Comparison of ENCODE assay signal across 30 cellular contexts in the genomic region with DNA sequence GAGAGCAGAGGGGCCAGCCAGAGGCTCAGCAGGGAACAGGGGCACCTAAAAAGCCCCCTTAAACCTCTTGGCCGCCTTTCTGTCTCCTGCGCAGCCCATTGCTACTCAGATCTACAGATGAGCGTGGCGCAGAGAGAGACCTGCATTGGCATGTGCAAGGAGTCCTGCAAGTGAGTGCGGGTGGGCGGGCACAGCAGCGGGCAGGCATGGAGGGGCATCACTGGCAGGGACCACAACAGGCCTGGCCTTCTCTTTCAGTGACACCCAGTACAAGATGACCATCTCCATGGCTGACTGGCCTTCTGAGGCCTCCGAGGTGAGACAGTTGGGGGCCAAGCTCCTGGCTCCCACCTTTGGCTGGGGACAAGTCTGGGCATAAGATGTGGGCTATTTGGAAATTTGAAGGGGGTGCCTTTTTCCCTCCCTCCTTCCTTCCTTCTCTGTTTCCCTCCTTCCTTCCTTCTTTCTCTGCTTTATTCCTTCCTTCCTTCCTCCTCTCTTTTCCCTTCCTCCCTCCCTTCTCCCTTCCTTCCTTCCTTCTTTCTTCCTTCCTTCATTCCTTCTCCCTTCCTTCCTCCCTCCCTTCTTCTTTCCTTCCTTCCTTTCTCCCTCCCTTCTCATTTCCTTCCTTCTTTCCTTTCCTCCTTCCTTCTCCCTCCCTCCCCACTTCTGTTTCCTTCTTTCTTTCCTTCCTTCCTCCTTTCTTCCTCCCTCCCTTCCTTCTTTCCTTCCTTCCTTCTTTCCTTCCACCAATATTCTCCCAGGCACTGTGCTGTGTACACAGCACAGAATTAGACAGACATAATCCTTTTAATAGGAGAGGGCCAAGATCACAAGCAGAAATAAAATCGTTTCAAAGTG.
"Had no signal": no experiment of that assay in that cellular context is flagged by ENCODE, and none has a peak within 500 bp of the region (broad histone marks: within the 10 kb centered on the region; RNA-seq: fewer than 3 reads in every experiment).

No MANE protein-coding gene starts in this region.

- H3K4me3 ChIP-seq: coronary artery, esophagus squamous epithelium, lung, mucosa of descending colon, right atrium auricular region, smooth muscle cell, suprapubic skin, vagina had no signal

- H3K9me3 Mint-ChIP-seq: immature natural killer cell; mesothelial cell of epicardium; naive B cell; natural killer cell treated with Interleukin-12 subunit alpha and Interleukin-12 subunit beta and Interleukin-15 and Interleukin-18, amount 100 ng/mL, for 72 hours; neural crest cell; stimulated activated naive CD8-positive, alpha-beta T cell treated with anti-CD3 and anti-CD28 coated beads, Interleukin-15, amount 100 ng/mL, for 72 hours had no signal

- H3K36me3 Mint-ChIP-seq: immature natural killer cell; mesothelial cell of epicardium; naive B cell; natural killer cell treated with Interleukin-12 subunit alpha and Interleukin-12 subunit beta and Interleukin-15 and Interleukin-18, amount 100 ng/mL, for 72 hours had no signal

- H3K27ac ChIP-seq: coronary artery, esophagus squamous epithelium, parathyroid adenoma, right atrium auricular region, suprapubic skin, vagina had no signal

- H3K4me2 ChIP-seq: smooth muscle cell had no signal

- ATAC-seq: left ventricle myocardium superior; mucosa of descending colon; natural killer cell treated with Interleukin-12 subunit alpha and Interleukin-12 subunit beta and Interleukin-15 and Interleukin-18, amount 100 ng/mL, for 72 hours; sciatic nerve; stimulated activated naive CD8-positive, alpha-beta T cell treated with anti-CD3 and anti-CD28 coated beads, Interleukin-15, amount 100 ng/mL, for 72 hours had no signal

- DNase-seq: dermis blood vessel endothelial cell; effector memory CD4-positive, alpha-beta T cell; erythroblast; esophagus squamous epithelium; foreskin melanocyte; hypothalamus; immature natural killer cell; islet precursor cell; left ventricle myocardium superior; mesenchymal stem cell; naive B cell; stimulated activated CD4-positive, alpha-beta T cell treated with anti-CD3 and anti-CD28 coated beads, Interleukin-12 subunit alpha, Interleukin-12 subunit beta, amount 100 ng/mL, for 4 hours; stimulated activated CD4-positive, alpha-beta T cell treated with anti-CD3 and anti-CD28 coated beads, Interleukin-1b, Interleukin-23, amount 100 ng/mL, for 48 hours; stimulated activated CD4-positive, alpha-beta T cell treated with anti-CD3 and anti-CD28 coated beads, Interleukin-4, amount 100 ng/mL, for 1 hour; stimulated activated CD8-positive, alpha-beta memory T cell treated with anti-CD3 and anti-CD28 coated beads, Interleukin-4, amount 100 ng/mL, for 48 hours; stimulated activated naive CD4-positive, alpha-beta T cell; stimulated activated naive CD8-positive, alpha-beta T cell treated with anti-CD3 and anti-CD28 coated beads, Interleukin-15, amount 100 ng/mL, for 72 hours; trophoblast cell had no signal

- H3K27me3 ChIP-seq: esophagus squamous epithelium, right atrium auricular region, suprapubic skin, vagina had no signal

- H2AFZ ChIP-seq: parathyroid adenoma had no signal

- H3K4me1 ChIP-seq: right atrium auricular region, suprapubic skin, vagina had no signal

- H3K4me3 Mint-ChIP-seq: immature natural killer cell; mesothelial cell of epicardium; naive B cell; natural killer cell treated with Interleukin-12 subunit alpha and Interleukin-12 subunit beta and Interleukin-15 and Interleukin-18, amount 100 ng/mL, for 72 hours; neural crest cell; stimulated activated naive CD8-positive, alpha-beta T cell treated with anti-CD3 and anti-CD28 coated beads, Interleukin-15, amount 100 ng/mL, for 72 hours had no signal

- H3K27ac Mint-ChIP-seq: immature natural killer cell; mesothelial cell of epicardium; naive B cell; natural killer cell treated with Interleukin-12 subunit alpha and Interleukin-12 subunit beta and Interleukin-15 and Interleukin-18, amount 100 ng/mL, for 72 hours had no signal

- H3K36me3 ChIP-seq: right atrium auricular region, suprapubic skin, vagina had no signal

- H3K9ac ChIP-seq: parathyroid adenoma had no signal

- H3K4me1 Mint-ChIP-seq: immature natural killer cell; mesothelial cell of epicardium; naive B cell; neural crest cell; stimulated activated naive CD8-positive, alpha-beta T cell treated with anti-CD3 and anti-CD28 coated beads, Interleukin-15, amount 100 ng/mL, for 72 hours had no signal

- H3K79me2 ChIP-seq: parathyroid adenoma had no signal

- H3K9me3 ChIP-seq: esophagus squamous epithelium, mucosa of descending colon, right atrium auricular region, suprapubic skin, vagina had no signal
